In the genomic region with DNA sequence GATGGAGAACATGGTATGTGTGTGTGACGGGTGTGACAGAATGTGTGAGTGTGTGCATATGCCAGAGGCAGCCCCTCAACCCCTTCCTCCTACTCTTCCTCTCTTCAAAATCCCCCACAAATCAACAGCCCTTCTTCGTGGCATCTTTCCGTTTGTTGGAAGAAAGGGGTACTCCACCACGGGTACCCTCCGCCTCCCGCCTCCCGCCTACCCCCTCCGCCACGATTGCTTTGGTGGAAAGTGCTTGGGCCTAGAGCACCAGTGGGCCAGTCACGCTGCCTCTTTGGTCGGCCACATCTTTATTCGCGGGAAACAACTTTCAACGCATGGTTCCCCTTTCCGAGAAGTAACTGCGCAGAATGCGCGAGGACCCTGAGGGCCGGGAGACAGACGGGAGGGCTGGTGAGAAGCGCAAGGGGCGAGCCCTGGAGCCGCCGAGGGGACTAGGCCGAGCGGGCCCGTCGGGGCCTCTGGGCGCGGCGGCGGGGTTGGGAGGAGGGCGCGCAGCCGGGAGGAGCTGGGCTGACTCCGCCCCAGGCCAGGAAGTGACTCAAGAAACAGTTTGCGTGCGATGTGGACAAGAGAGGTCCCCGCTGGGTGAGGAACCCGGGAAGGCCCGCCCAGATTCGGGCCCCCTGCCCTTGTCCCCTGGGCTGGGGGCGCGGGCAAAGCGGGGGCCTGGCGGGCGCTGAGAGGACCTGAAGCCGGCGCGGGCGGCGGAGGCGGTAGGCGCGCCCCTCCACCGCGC, we compare ENCODE assay signal across 1 cellular context.
TF ChIP-seq lines count a peak whose summit lies in the region.

A gene (minus strand): TSS at position 274 of the 748 bp plus-strand sequence. CDS start 614 bp downstream, outside the sequence.
A gene (plus strand): TSS at position 560 of the 748 bp plus-strand sequence. CDS start 777 bp downstream, outside the sequence.

TF ChIP-seq in K562, 482 proteins besides CTCF, POLR2A, EP300 and RAD21 (continued from another document):
- TF ChIP-seq NFRKB (IDR thresholded peaks at IDR 0.05; ENCODE audit: low read depth) (peak; percentile 68; the same call in 1 of the 2 replicates), ZNF41 (CRISPR knock-in tag; conservative IDR thresholded peaks at IDR 0.05) (no peak)
